Comparison of ENCODE assay signal across 8 cellular contexts in genomic region chr11:65452806-65453490, GRCh38. TPM values are rescaled to one million over a fixed set of nuclear protein-coding genes. Genes with fewer than 3 reads are reported as not detected.
A peak's percentile ranks its signal among the peaks of the same experiment; 100 is the strongest.
DNase-seq lines count a peak whose midpoint lies in the region; ATAC-seq and TF ChIP-seq lines count a peak whose summit lies in the region.

No MANE protein-coding gene starts in this region.

- H3K4me1 ChIP-seq in ascending aorta (peaks cover 9 to 19% of the 10 kb centered on the region in 2 donors), lower lobe of right lung (peaks cover 27% of the 10 kb centered on the region)

- DNase-seq in AG09309 (ENCODE audit: low read depth) (peak; percentile 87), HT-29 (ENCODE audit: low spot score) (peak; percentile 10), ascending aorta (ENCODE audit: low spot score in 2 of 2) (peak in 1 of 2 donors; percentile 80), lower lobe of right lung (no peak), cortex of kidney (lab: John Stamatoyannopoulos, UW) (no peak), NCI-H1694 treated with DMSO at 0.1 percent for 48 hours (lab: John Stamatoyannopoulos, UW) (no peak)
- DNase-seq in activated CD4-positive, CD25-positive, alpha-beta regulatory T cell treated with anti-CD3 and anti-CD28 coated beads, Interleukin-2, amount 50 U/mL, for 72 hours, result no peak

- H3K27ac ChIP-seq in ascending aorta (peak overlapping the region; percentile 87 to 94), lower lobe of right lung (peak overlapping the region; percentile 31)

- H3K9me3 ChIP-seq in ascending aorta (no peaks in the 10 kb centered on the region), lower lobe of right lung (no peaks in the 10 kb centered on the region)

- no peak overlapping the region for H3K4me3 ChIP-seq in AG09309 (ENCODE audit: control insufficient read depth, low read depth, low read length)
- H3K4me3 ChIP-seq in ascending aorta, result no peak overlapping the region
- H3K4me3 ChIP-seq in lower lobe of right lung, result no peak overlapping the region

- H3K36me3 ChIP-seq in ascending aorta, result no peaks in the 10 kb centered on the region
- H3K36me3 ChIP-seq in lower lobe of right lung, result no peaks in the 10 kb centered on the region

- ATAC-seq in lower lobe of right lung (no peak), GM19397 (IDR thresholded peaks at IDR 0.05; ENCODE audit: unreplicated experiment) (no peak)

- intact Hi-C loops in ascending aorta (cut with DNase I), result no loop called here
- intact Hi-C loops in lower lobe of right lung (cut with DNase I), result no loop called here

- TF ChIP-seq CTCF in AG09309 (IDR thresholded peaks at IDR 0.05; ENCODE audit: control insufficient read depth, insufficient read depth, low read depth, low read length, missing control alignments), result no peak
- TF ChIP-seq CTCF in ascending aorta (IDR thresholded peaks at IDR 0.05), result no peak
- TF ChIP-seq CTCF in lower lobe of right lung (IDR thresholded peaks at IDR 0.05), result no peak

- H3K27me3 ChIP-seq in ascending aorta (no peaks in the 10 kb centered on the region), lower lobe of right lung (ENCODE audit: low read depth) (no peaks in the 10 kb centered on the region)

RNA-seq across cellular contexts. Expression of gene NEAT1, which starts 30.4 kb away (rescaled TPM):
- 50.1 and 61.5 TPM in 2 replicates for total RNA-seq in HT-29 (2014; rRNA removed; shearing (Covaris generic))
- total RNA-seq in ascending aorta (180 TPM), lower lobe of right lung (980 TPM)

RNA-seq across cellular contexts. Expression of gene MALAT1, which starts 45.9 kb away (rescaled TPM):
- 1,827 and 2,040 TPM in 2 replicates for total RNA-seq in HT-29 (2014; rRNA removed; shearing (Covaris generic))
- 8,553 TPM for total RNA-seq in ascending aorta
- total RNA-seq in lower lobe of right lung, result 11,612 TPM

Comparison
In these comparisons a context has a peak if more than half of its experiments do, and no peak if none do; other contexts are left out.
1. DNase-seq: peak in AG09309 (single experiment) and HT-29 (single experiment); none in lower lobe of right lung (single experiment), cortex of kidney (single experiment), NCI-H1694 treated with DMSO at 0.1 percent for 48 hours (single experiment) and activated CD4-positive, CD25-positive, alpha-beta regulatory T cell treated with anti-CD3 and anti-CD28 coated beads, Interleukin-2, amount 50 U/mL, for 72 hours (single experiment).